In the genomic region with DNA sequence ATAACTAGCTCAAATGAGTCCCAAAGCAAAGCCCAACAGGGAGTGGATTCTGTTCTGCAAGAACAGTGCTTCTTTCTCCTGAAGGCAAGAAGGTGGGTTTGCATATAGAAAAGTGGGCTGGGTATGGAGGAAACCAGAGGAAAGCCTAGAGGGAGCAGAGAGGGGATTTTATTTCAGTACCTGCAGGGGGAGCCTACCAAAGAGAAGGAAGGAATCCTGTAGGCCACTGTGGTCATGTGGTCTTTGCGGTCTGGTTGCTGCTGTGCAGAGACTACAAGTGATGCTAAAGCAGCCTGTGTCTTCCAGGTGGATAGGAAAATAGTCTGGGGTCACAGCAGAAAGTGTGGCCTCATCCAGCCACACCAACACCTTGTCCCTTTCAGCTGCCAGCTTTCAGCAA, we compare ENCODE assay signal across 10 cellular contexts. TPM values are rescaled to one million over a fixed set of nuclear protein-coding genes. Genes with fewer than 3 reads are reported as not detected.
DNase-seq lines count a peak whose midpoint lies in the region; ATAC-seq and FAIRE-seq lines count a peak whose summit lies in the region.
"Had no signal": no experiment of that assay in that cellular context is flagged by ENCODE, and none has a peak within 500 bp of the region (broad histone marks: within the 10 kb centered on the region; RNA-seq: fewer than 3 reads in every experiment).

No MANE protein-coding gene starts in this region.

- no peak overlapping the region for H2AFZ ChIP-seq in Karpas-422 (ENCODE audit: low read length)

- peak; percentile 11 for DNase-seq in NCI-H2107 treated with DMSO at 0.1 percent for 48 hours (lab: John Stamatoyannopoulos, UW; ENCODE audit: unreplicated experiment)
- no peak for DNase-seq in NCI-H2107 (lab: John Stamatoyannopoulos, UW)
- peak; percentile 46 for DNase-seq in Karpas-422
- DNase-seq in adipocyte (ENCODE audit: low read depth), result peak; percentile 7
- DNase-seq in naive thymus-derived CD4-positive, alpha-beta T cell, result peak in 7 of 9 donors; percentile 7 to 32 (median 22)
- no peak for DNase-seq in urothelium cell line (ENCODE audit: low spot score)
- DNase-seq: NCI-H524 treated with DMSO at 0.1 percent for 48 hours had no signal

- no peak overlapping the region for H3K9ac ChIP-seq in Karpas-422 (ENCODE audit: low read length)
- no peak overlapping the region for H3K9ac ChIP-seq in adipocyte (ENCODE audit: low read length)

- POLR2A ChIA-PET in naive thymus-derived CD4-positive, alpha-beta T cell (lab: Charles Lee), result no interaction called here

- H3K9me2 ChIP-seq in Karpas-422 (replicated peaks; ENCODE audit: insufficient read depth, low read length), result no peaks in the 10 kb centered on the region

- no peak overlapping the region for H3K4me3 ChIP-seq in Karpas-422 (ENCODE audit: low read length)
- H3K4me3 ChIP-seq in adipocyte (ENCODE audit: low read length), result no peak overlapping the region
- H3K4me3 ChIP-seq in naive thymus-derived CD4-positive, alpha-beta T cell (ENCODE audit: low read length), result no peak overlapping the region
- H3K4me3 ChIP-seq: body of pancreas had no signal

- H3K36me3 Mint-ChIP-seq in naive thymus-derived CD4-positive, alpha-beta T cell, result no peaks in the 10 kb centered on the region

- H3K4me1 Mint-ChIP-seq in naive thymus-derived CD4-positive, alpha-beta T cell, result peaks cover 0 to 16% (median 8%) of the 10 kb centered on the region in 7 donors

- CTCF ChIA-PET in naive thymus-derived CD4-positive, alpha-beta T cell (lab: Charles Lee), result interaction anchor here (0.9 to 15.2 kb wide), 3 partner anchors 10 to 236 kb away, joined by 3 to 148 read pairs (median 7); no protein-coding TSS in a partner anchor

- H3K9me3 ChIP-seq in Karpas-422 (ENCODE audit: low read length) (no peaks in the 10 kb centered on the region), adipocyte (ENCODE audit: control insufficient read depth, low read length) (no peaks in the 10 kb centered on the region)
- H3K9me3 ChIP-seq in naive thymus-derived CD4-positive, alpha-beta T cell (ENCODE audit: control insufficient read depth in 2 of 3, low read length in 3 of 3), result no peaks in the 10 kb centered on the region
- H3K9me3 ChIP-seq: body of pancreas had no signal

- H3K27ac ChIP-seq in Karpas-422 (ENCODE audit: low read length), result no peak overlapping the region
- no peak overlapping the region for H3K27ac ChIP-seq in naive thymus-derived CD4-positive, alpha-beta T cell (ENCODE audit: low read depth, low read length)
- H3K27ac ChIP-seq: body of pancreas had no signal

- FAIRE-seq in urothelium cell line (lab: Jason Lieb, UNC), result no peak

- H3K36me3 ChIP-seq in Karpas-422 (ENCODE audit: insufficient read depth, low read length) (no peaks in the 10 kb centered on the region), adipocyte (ENCODE audit: control insufficient read depth, insufficient read depth, low read length, severe bottlenecking) (no peaks in the 10 kb centered on the region)
- no peaks in the 10 kb centered on the region for H3K36me3 ChIP-seq in naive thymus-derived CD4-positive, alpha-beta T cell (ENCODE audit: control insufficient read depth in 2 of 3, insufficient read depth in 3 of 3, low read length in 3 of 3)

- H3K4me3 Mint-ChIP-seq in naive thymus-derived CD4-positive, alpha-beta T cell, result no peak overlapping the region

- no peaks in the 10 kb centered on the region for H3K79me2 ChIP-seq in Karpas-422 (ENCODE audit: low read length)

- intact Hi-C loops in naive thymus-derived CD4-positive, alpha-beta T cell (cut with micrococcal nuclease), result loop anchor here in 1 of 2 donors (2.0 kb wide), 1 partner anchor 234 kb away; no protein-coding TSS in a partner anchor

- no peaks in the 10 kb centered on the region for H3K9me3 Mint-ChIP-seq in naive thymus-derived CD4-positive, alpha-beta T cell

- H3K27me3 Mint-ChIP-seq in naive thymus-derived CD4-positive, alpha-beta T cell, result peaks cover 0 to 25% (median 12%) of the 10 kb centered on the region in 5 donors

- H4K20me1 ChIP-seq in Karpas-422 (ENCODE audit: insufficient read depth, low read depth, low read length), result no peaks in the 10 kb centered on the region

- H3K4me1 ChIP-seq in Karpas-422 (ENCODE audit: low read length) (no peaks in the 10 kb centered on the region), adipocyte (ENCODE audit: control insufficient read depth, insufficient read depth, low read length) (peaks cover 5% of the 10 kb centered on the region)
- H3K4me1 ChIP-seq in naive thymus-derived CD4-positive, alpha-beta T cell (ENCODE audit: control insufficient read depth in 2 of 2, insufficient read depth in 2 of 2, low read length in 2 of 2), result no peaks in the 10 kb centered on the region

- H3K27me3 ChIP-seq in Karpas-422 (ENCODE audit: low read length) (no peaks in the 10 kb centered on the region), adipocyte (replicated peaks; ENCODE audit: control insufficient read depth, insufficient read depth, low read length) (peaks cover 75% of the 10 kb centered on the region)
- H3K27me3 ChIP-seq in naive thymus-derived CD4-positive, alpha-beta T cell (ENCODE audit: control insufficient read depth in 2 of 2, insufficient read depth in 2 of 2, low read length in 2 of 2), result peaks cover 0 to 3% of the 10 kb centered on the region in 2 donors
- H3K27me3 ChIP-seq: body of pancreas had no signal

- ATAC-seq in naive thymus-derived CD4-positive, alpha-beta T cell, result peak; percentile 72
- ATAC-seq in GM19455 (IDR thresholded peaks at IDR 0.05; ENCODE audit: unreplicated experiment) (no peak), HG03432 (IDR thresholded peaks at IDR 0.05; ENCODE audit: unreplicated experiment) (no peak)
- ATAC-seq: body of pancreas had no signal

- no peak overlapping the region for H3K27ac Mint-ChIP-seq in naive thymus-derived CD4-positive, alpha-beta T cell

- H3K4me2 ChIP-seq in Karpas-422 (ENCODE audit: low read depth, low read length, poor library complexity, severe bottlenecking), result no peak overlapping the region

RNA-seq across cellular contexts. Expression of a gene that starts 33.2 kb away (rescaled TPM):
- not detected in 2 replicates for total RNA-seq in Karpas-422 (2014; rRNA removed; shearing (Covaris generic); ENCODE audit: low replicate concordance)
- 10 to 100 TPM in 2 of 5 experiments, 1 to 10 TPM in 3; 3.0 to 22.1 (median 7.2) TPM for total RNA-seq in naive thymus-derived CD4-positive, alpha-beta T cell
- polyA plus RNA-seq in naive thymus-derived CD4-positive, alpha-beta T cell, result 10 to 100 TPM in 1 of 2 donors, 1 to 10 TPM in 1; 3.0 to 15.4 TPM

RNA-seq across cellular contexts. Expression of a gene that starts 51.4 kb away (rescaled TPM):
- total RNA-seq in Karpas-422 (2014; rRNA removed; shearing (Covaris generic); ENCODE audit: low replicate concordance), result 242 and 254 TPM in 2 replicates
- total RNA-seq in naive thymus-derived CD4-positive, alpha-beta T cell, result not detected
- not detected for polyA plus RNA-seq in naive thymus-derived CD4-positive, alpha-beta T cell

Comparison
In these comparisons a context has a peak if more than half of its experiments do, and no peak if none do; other contexts are left out.
1. DNase-seq: peak in NCI-H2107 treated with DMSO at 0.1 percent for 48 hours (single experiment), Karpas-422 (single experiment), adipocyte (single experiment) and naive thymus-derived CD4-positive, alpha-beta T cell (7 of 9); none in NCI-H2107 (single experiment) and urothelium cell line (single experiment).
2. RNA of a gene that starts 51.4 kb away (total RNA-seq): 242 to 254 TPM in Karpas-422; not detected in naive thymus-derived CD4-positive, alpha-beta T cell; every median in the first group is over 100 times any median in the second.